In genomic region chr1:198678301-198678836, GRCh38 we compare ENCODE assay signal across 10 cellular contexts. TPM values are rescaled to one million over a fixed set of nuclear protein-coding genes. Genes with fewer than 3 reads are reported as not detected.
DNase-seq lines count a peak whose midpoint lies in the region; ATAC-seq and TF ChIP-seq lines count a peak whose summit lies in the region.
"Had no signal": no experiment of that assay in that cellular context is flagged by ENCODE, and none has a peak within 500 bp of the region (broad histone marks: within the 10 kb centered on the region; RNA-seq: fewer than 3 reads in every experiment).

No MANE protein-coding gene starts in this region.

- H3K4me3 Mint-ChIP-seq in T-helper 17 cell, result peak overlapping the region; percentile 83
- peak overlapping the region; percentile 78 for H3K4me3 Mint-ChIP-seq in activated naive CD8-positive, alpha-beta T cell treated with anti-CD3 and anti-CD28 coated beads, Interleukin-2, amount 50 U/mL, for 24 hours

- H3K27me3 ChIP-seq in HL-60 (ENCODE audit: insufficient read depth, poor library complexity, severe bottlenecking), result no peaks in the 10 kb centered on the region
- no peaks in the 10 kb centered on the region for H3K27me3 ChIP-seq in spleen (replicated peaks in 1 of 7)
- H3K27me3 ChIP-seq: cardiac muscle cell, tibial artery had no signal

- H3K36me3 ChIP-seq in spleen, result peaks cover 0 to 13% (median 5%) of the 10 kb centered on the region in 6 donors
- H3K36me3 ChIP-seq: cardiac muscle cell, tibial artery had no signal

- no peak for TF ChIP-seq CTCF in HL-60 (IDR thresholded peaks at IDR 0.05; ENCODE audit: insufficient read depth, low read length)
- no peak for TF ChIP-seq CTCF in spleen (IDR thresholded peaks at IDR 0.05 in 8 of 11, conservative IDR thresholded peaks at IDR 0.05 in 3 of 11)

- H3K4me1 ChIP-seq in spleen, result peaks cover 53 to 100% (median 94%) of the 10 kb centered on the region in 6 donors

- H3K27ac Mint-ChIP-seq in T-helper 17 cell, result peak overlapping the region; percentile 98
- peak overlapping the region; percentile 92 for H3K27ac Mint-ChIP-seq in activated naive CD8-positive, alpha-beta T cell treated with anti-CD3 and anti-CD28 coated beads, Interleukin-2, amount 50 U/mL, for 24 hours

- ATAC-seq in T-helper 17 cell, result peak; percentile 57
- peak; percentile 6 for ATAC-seq in activated naive CD8-positive, alpha-beta T cell treated with anti-CD3 and anti-CD28 coated beads, Interleukin-2, amount 50 U/mL, for 24 hours

- no peak for DNase-seq in HL-60 (ENCODE audit: low read depth in 1 of 2, low spot score in 1 of 2)
- DNase-seq in T-helper 17 cell, result peak; percentile 15 to 53 (median 44)
- peak; percentile 26 for DNase-seq in activated naive CD8-positive, alpha-beta T cell treated with anti-CD3 and anti-CD28 coated beads, Interleukin-2, amount 50 U/mL, for 24 hours
- DNase-seq in spleen, result no peak
- DNase-seq in caudate nucleus (lab: John Stamatoyannopoulos, UW), result no peak
- DNase-seq in KG1 (lab: John Stamatoyannopoulos, UW), result no peak
- no peak for DNase-seq in COR-L47 (lab: John Stamatoyannopoulos, UW)
- DNase-seq: DMS153, tibial artery had no signal

- H3K9me3 ChIP-seq in T-helper 17 cell (ENCODE audit: control insufficient read depth, low read length, poor library complexity, severe bottlenecking) (no peaks in the 10 kb centered on the region), spleen (no peaks in the 10 kb centered on the region)
- H3K9me3 ChIP-seq: tibial artery had no signal

- peaks cover 57% of the 10 kb centered on the region for H3K4me1 Mint-ChIP-seq in T-helper 17 cell
- peaks cover 90% of the 10 kb centered on the region for H3K4me1 Mint-ChIP-seq in activated naive CD8-positive, alpha-beta T cell treated with anti-CD3 and anti-CD28 coated beads, Interleukin-2, amount 50 U/mL, for 24 hours

- 58 to 74% (median 68%) methylated on average over 8 of the region's 8 CpGs for WGBS in spleen, 5 donors

- no peaks in the 10 kb centered on the region for H3K9me3 Mint-ChIP-seq in activated naive CD8-positive, alpha-beta T cell treated with anti-CD3 and anti-CD28 coated beads, Interleukin-2, amount 50 U/mL, for 24 hours

- intact Hi-C loops in spleen (cut with DNase I; ENCODE audit: low total_unique reads), result no loop called here

- TF ChIP-seq POLR2A in spleen (IDR thresholded peaks at IDR 0.05), result no peak

- H3K36me3 Mint-ChIP-seq in T-helper 17 cell (ENCODE audit: low read depth), result no peaks in the 10 kb centered on the region
- H3K36me3 Mint-ChIP-seq in activated naive CD8-positive, alpha-beta T cell treated with anti-CD3 and anti-CD28 coated beads, Interleukin-2, amount 50 U/mL, for 24 hours (ENCODE audit: low read depth), result peaks cover 45% of the 10 kb centered on the region

- H3K4me3 ChIP-seq in HL-60 (replicated peaks; ENCODE audit: insufficient read depth, low read length) (no peak overlapping the region), spleen (peak overlapping the region in 3 of 8 donors; percentile 1 to 59 (median 5))
- H3K4me3 ChIP-seq: cardiac muscle cell, tibial artery had no signal

- no peaks in the 10 kb centered on the region for H3K27me3 Mint-ChIP-seq in T-helper 17 cell
- no peaks in the 10 kb centered on the region for H3K27me3 Mint-ChIP-seq in activated naive CD8-positive, alpha-beta T cell treated with anti-CD3 and anti-CD28 coated beads, Interleukin-2, amount 50 U/mL, for 24 hours

- H3K27ac ChIP-seq in HL-60 (replicated peaks) (peak overlapping the region; percentile 82), spleen (peak overlapping the region; percentile 36 to 93 (median 88)), caudate nucleus (ENCODE audit: low read depth, low read length) (no peak overlapping the region)
- H3K27ac ChIP-seq: cardiac muscle cell, tibial artery had no signal

RNA-seq across cellular contexts. Expression of gene PTPRC, which starts 39.5 kb away (rescaled TPM):
- total RNA-seq in T-helper 17 cell (100 to 1,000 TPM; 697 to 813 TPM), spleen (100 to 1,000 TPM; 439 to 716 (median 526) TPM)
- polyA plus RNA-seq in spleen, result 10 to 100 TPM; 79.2 to 99.3 (median 92.4) TPM
- total RNA-seq: cardiac muscle cell had no signal
- polyA plus RNA-seq: cardiac muscle cell had no signal

Comparison
In these comparisons a context has a peak if more than half of its experiments do, and no peak if none do; other contexts are left out.
1. DNase-seq: peak in T-helper 17 cell (3 of 3) and activated naive CD8-positive, alpha-beta T cell treated with anti-CD3 and anti-CD28 coated beads, Interleukin-2, amount 50 U/mL, for 24 hours (single experiment); none in HL-60 (0 of 2), spleen (single experiment), caudate nucleus (0 of 61), KG1 (single experiment) and COR-L47 (single experiment).